2 cellular contexts compared by ENCODE assay signal in the genomic region with DNA sequence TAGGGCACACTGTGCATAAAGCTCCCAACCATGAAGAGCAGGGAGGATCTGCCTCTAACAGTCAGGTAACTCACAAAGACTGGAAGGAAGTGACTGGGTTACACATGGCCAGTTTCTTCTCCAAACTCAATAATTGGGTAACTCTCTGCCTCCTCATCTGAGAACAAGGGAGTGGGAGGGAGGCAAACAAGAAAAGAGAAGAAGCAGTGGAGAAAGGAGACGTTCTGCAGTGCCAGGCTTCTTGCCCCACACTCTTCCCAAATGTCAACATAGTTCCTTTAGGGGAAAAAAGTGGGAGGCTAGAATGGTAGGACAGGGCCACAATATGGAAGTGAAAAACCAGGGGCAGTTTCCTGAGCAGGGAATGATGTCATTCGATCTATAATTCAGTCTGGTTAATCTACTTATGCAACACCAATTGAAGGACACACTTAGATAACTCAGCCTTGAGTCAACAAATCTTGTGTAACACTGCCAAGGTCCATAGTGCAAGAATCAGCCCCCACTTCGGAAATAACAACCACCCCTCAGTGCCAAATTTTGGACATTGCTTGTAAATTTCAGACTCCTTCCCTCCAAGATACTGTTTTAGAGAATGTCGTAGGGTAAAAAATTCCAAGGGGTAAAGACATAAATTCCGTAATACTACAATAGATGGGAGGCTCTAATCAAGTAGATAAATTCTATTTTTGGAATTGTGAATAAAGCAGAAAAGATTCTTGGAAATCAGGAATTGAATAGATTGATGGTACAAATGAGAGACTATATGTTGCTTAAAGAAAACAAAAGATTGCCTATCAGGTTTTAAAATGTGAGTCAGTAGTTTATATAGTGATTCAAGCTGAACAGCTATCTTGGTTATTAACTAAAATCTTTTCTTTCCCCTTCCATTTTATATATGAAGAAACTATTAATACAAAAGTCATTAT.
TF ChIP-seq lines count a peak whose summit lies in the region.

No MANE protein-coding gene starts in this region.

TF ChIP-seq in HepG2, 621 proteins besides CTCF, POLR2A, EP300 and RAD21 (continued from another document and continues in another):
- TF ChIP-seq, protein P1, sequence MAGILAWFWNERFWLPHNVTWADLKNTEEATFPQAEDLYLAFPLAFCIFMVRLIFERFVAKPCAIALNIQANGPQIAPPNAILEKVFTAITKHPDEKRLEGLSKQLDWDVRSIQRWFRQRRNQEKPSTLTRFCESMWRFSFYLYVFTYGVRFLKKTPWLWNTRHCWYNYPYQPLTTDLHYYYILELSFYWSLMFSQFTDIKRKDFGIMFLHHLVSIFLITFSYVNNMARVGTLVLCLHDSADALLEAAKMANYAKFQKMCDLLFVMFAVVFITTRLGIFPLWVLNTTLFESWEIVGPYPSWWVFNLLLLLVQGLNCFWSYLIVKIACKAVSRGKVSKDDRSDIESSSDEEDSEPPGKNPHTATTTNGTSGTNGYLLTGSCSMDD (CRISPR knock-in tag; IDR thresholded peaks at IDR 0.05): no peak
- peak; percentile 98 for TF ChIP-seq JUND (CRISPR knock-in tag; IDR thresholded peaks at IDR 0.05)
- TF ChIP-seq POLR2G (IDR thresholded peaks at IDR 0.05; ENCODE audit: low read depth, low read length): no peak
- no peak for TF ChIP-seq CAMTA2 (CRISPR knock-in tag; IDR thresholded peaks at IDR 0.05; ENCODE audit: borderline replicate concordance)
- TF ChIP-seq KLF9 (CRISPR knock-in tag; IDR thresholded peaks at IDR 0.05; ENCODE audit: low read depth): peak; percentile 86; the same call in 1 of the 2 replicates
- peak; percentile 62; the same call in 1 of the 2 replicates for TF ChIP-seq ZNF678 (CRISPR knock-in tag; IDR thresholded peaks at IDR 0.05)
- TF ChIP-seq, protein P2, sequence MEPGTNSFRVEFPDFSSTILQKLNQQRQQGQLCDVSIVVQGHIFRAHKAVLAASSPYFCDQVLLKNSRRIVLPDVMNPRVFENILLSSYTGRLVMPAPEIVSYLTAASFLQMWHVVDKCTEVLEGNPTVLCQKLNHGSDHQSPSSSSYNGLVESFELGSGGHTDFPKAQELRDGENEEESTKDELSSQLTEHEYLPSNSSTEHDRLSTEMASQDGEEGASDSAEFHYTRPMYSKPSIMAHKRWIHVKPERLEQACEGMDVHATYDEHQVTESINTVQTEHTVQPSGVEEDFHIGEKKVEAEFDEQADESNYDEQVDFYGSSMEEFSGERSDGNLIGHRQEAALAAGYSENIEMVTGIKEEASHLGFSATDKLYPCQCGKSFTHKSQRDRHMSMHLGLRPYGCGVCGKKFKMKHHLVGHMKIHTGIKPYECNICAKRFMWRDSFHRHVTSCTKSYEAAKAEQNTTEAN (CRISPR knock-in tag; conservative IDR thresholded peaks at IDR 0.05): peak; percentile 58
- peak; percentile 84 for TF ChIP-seq ZNF589 (CRISPR knock-in tag; conservative IDR thresholded peaks at IDR 0.05)
- TF ChIP-seq ZSCAN31 (CRISPR knock-in tag; IDR thresholded peaks at IDR 0.05; ENCODE audit: low read depth): peak; percentile 44; the same call in 1 of the 2 replicates
- TF ChIP-seq, protein P3, sequence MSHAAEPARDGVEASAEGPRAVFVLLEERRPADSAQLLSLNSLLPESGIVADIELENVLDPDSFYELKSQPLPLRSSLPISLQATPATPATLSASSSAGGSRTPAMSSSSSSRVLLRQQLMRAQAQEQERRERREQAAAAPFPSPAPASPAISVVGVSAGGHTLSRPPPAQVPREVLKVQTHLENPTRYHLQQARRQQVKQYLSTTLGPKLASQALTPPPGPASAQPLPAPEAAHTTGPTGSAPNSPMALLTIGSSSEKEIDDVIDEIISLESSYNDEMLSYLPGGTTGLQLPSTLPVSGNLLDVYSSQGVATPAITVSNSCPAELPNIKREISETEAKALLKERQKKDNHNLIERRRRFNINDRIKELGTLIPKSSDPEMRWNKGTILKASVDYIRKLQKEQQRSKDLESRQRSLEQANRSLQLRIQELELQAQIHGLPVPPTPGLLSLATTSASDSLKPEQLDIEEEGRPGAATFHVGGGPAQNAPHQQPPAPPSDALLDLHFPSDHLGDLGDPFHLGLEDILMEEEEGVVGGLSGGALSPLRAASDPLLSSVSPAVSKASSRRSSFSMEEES (CRISPR knock-in tag; IDR thresholded peaks at IDR 0.05): peak; percentile 93
- 0 out of 2 replicates have a peak, but pooled peaks have one; percentile 42 for TF ChIP-seq ZNF230 (CRISPR knock-in tag; IDR thresholded peaks at IDR 0.05)
- TF ChIP-seq, protein P4, sequence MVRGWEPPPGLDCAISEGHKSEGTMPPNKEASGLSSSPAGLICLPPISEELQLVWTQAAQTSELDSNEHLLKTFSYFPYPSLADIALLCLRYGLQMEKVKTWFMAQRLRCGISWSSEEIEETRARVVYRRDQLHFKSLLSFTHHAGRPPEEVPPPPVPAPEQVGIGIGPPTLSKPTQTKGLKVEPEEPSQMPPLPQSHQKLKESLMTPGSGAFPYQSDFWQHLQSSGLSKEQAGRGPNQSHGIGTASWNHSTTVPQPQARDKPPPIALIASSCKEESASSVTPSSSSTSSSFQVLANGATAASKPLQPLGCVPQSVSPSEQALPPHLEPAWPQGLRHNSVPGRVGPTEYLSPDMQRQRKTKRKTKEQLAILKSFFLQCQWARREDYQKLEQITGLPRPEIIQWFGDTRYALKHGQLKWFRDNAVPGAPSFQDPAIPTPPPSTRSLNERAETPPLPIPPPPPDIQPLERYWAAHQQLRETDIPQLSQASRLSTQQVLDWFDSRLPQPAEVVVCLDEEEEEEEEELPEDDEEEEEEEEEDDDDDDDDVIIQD (CRISPR knock-in tag; IDR thresholded peaks at IDR 0.05; ENCODE audit: low read depth): peak; percentile 100
- peak; percentile 69 for TF ChIP-seq ZNF781 (CRISPR knock-in tag; IDR thresholded peaks at IDR 0.05; ENCODE audit: borderline replicate concordance, not compliant biosample characterization)
- TF ChIP-seq ZNF136 (CRISPR knock-in tag; IDR thresholded peaks at IDR 0.05; ENCODE audit: low read depth): peak; percentile 55; the same call in 1 of the 2 replicates
- TF ChIP-seq GZF1 (CRISPR knock-in tag; IDR thresholded peaks at IDR 0.05): peak; percentile 59; the same call in 1 of the 2 replicates
- TF ChIP-seq ZSCAN12 (CRISPR knock-in tag; IDR thresholded peaks at IDR 0.05): no peak
- peak; percentile 87 for TF ChIP-seq MIER2 (CRISPR knock-in tag; IDR thresholded peaks at IDR 0.05)
- no peak; the same call in none of the 2 replicates for TF ChIP-seq ZNF205 (CRISPR knock-in tag; IDR thresholded peaks at IDR 0.05)
- TF ChIP-seq, protein P5, sequence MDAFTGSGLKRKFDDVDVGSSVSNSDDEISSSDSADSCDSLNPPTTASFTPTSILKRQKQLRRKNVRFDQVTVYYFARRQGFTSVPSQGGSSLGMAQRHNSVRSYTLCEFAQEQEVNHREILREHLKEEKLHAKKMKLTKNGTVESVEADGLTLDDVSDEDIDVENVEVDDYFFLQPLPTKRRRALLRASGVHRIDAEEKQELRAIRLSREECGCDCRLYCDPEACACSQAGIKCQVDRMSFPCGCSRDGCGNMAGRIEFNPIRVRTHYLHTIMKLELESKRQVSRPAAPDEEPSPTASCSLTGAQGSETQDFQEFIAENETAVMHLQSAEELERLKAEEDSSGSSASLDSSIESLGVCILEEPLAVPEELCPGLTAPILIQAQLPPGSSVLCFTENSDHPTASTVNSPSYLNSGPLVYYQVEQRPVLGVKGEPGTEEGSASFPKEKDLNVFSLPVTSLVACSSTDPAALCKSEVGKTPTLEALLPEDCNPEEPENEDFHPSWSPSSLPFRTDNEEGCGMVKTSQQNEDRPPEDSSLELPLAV (CRISPR knock-in tag; conservative IDR thresholded peaks at IDR 0.05; ENCODE audit: low read depth): no peak
- peak; percentile 99 for TF ChIP-seq TBL1XR1 (IDR thresholded peaks at IDR 0.05; ENCODE audit: borderline replicate concordance, low read length, partially characterized antibody)
- no peak for TF ChIP-seq HOXA7 (CRISPR knock-in tag; IDR thresholded peaks at IDR 0.05)

TF ChIP-seq in GM23338, 12 proteins besides CTCF, POLR2A, EP300 and RAD21 (continued from another document):
- TF ChIP-seq STAT1 (IDR thresholded peaks at IDR 0.05; ENCODE audit: unreplicated experiment): no peak
